11 cellular contexts compared by ENCODE assay signal in genomic region chr6:53287336-53288225, GRCh38.
DNase-seq lines count a peak whose midpoint lies in the region; ATAC-seq and TF ChIP-seq lines count a peak whose summit lies in the region.
"Had no signal": no experiment of that assay in that cellular context is flagged by ENCODE, and none has a peak within 500 bp of the region (broad histone marks: within the 10 kb centered on the region; RNA-seq: fewer than 3 reads in every experiment).

No MANE protein-coding gene starts in this region.

- H3K36me3 ChIP-seq in effector memory CD4-positive, alpha-beta T cell (ENCODE audit: control insufficient read depth, insufficient read depth, low read length) = peaks cover 7% of the 10 kb centered on the region
- peaks cover 13% of the 10 kb centered on the region; the same call in 1 of the 2 replicates for H3K36me3 ChIP-seq in PC-3 (ENCODE audit: low read depth, low read length)

- H3K27ac ChIP-seq in effector memory CD4-positive, alpha-beta T cell (ENCODE audit: insufficient read depth, low read length, poor library complexity, severe bottlenecking) = peak overlapping the region; percentile 34
- no peak overlapping the region for H3K27ac ChIP-seq in PC-3 (ENCODE audit: low read length)

- DNase-seq in EH (ENCODE audit: low read depth) (peak; percentile 40), NCI-H2029 treated with DMSO at 0.1 percent for 48 hours (lab: John Stamatoyannopoulos, UW) (peak; percentile 77), neural crest cell (ENCODE audit: low read depth, low spot score) (no peak), NCI-H2227 treated with DMSO at 0.1 percent for 48 hours (lab: John Stamatoyannopoulos, UW) (no peak), PC-3 (no peak)
- DNase-seq in effector memory CD4-positive, alpha-beta T cell = no peak
- DNase-seq: DMS79; effector CD4-positive, alpha-beta T cell; MG63 had no signal

- H3F3A ChIP-seq in PC-3 (ENCODE audit: low read length, unreplicated experiment) = no peaks in the 10 kb centered on the region

- H3K4me1 ChIP-seq in effector memory CD4-positive, alpha-beta T cell (ENCODE audit: control insufficient read depth, insufficient read depth, low read length, poor library complexity, severe bottlenecking) = peaks cover 38% of the 10 kb centered on the region
- no peaks in the 10 kb centered on the region for H3K4me1 ChIP-seq in PC-3 (ENCODE audit: insufficient read depth, low read length)

- no peak overlapping the region for H3K9ac ChIP-seq in PC-3 (ENCODE audit: low read length)

- no peak overlapping the region for H3K4me3 ChIP-seq in effector memory CD4-positive, alpha-beta T cell (ENCODE audit: insufficient read depth, low read depth, low read length, poor library complexity, severe bottlenecking)
- no peak overlapping the region for H3K4me3 ChIP-seq in PC-3 (ENCODE audit: low read length)
- H3K4me3 ChIP-seq: MG63 had no signal

- POLR2A ChIA-PET in PC-3 (lab: Charles Lee; ENCODE audit: unreplicated experiment) = interaction anchor here (0.7 kb wide), 1 partner anchor 78 kb away, joined by 3 read pairs; no protein-coding TSS in a partner anchor

- H3K27me3 Mint-ChIP-seq in neural crest cell (ENCODE audit: low read depth) = no peaks in the 10 kb centered on the region

- no peak overlapping the region for H3K4me2 ChIP-seq in PC-3 (ENCODE audit: low read length)

- no peaks in the 10 kb centered on the region for H3K9me2 ChIP-seq in PC-3 (replicated peaks; ENCODE audit: low read length)

- no peak overlapping the region for H3K4me3 Mint-ChIP-seq in neural crest cell

- H2AFZ ChIP-seq in PC-3 (ENCODE audit: low read length) = no peak overlapping the region

- H3K4me1 Mint-ChIP-seq in neural crest cell = peaks cover 23% of the 10 kb centered on the region

- H3K79me2 ChIP-seq in PC-3 (ENCODE audit: low read length) = no peaks in the 10 kb centered on the region

- peak overlapping the region; percentile 67 for H3K27ac Mint-ChIP-seq in neural crest cell (ENCODE audit: unreplicated experiment)

- BruUV-seq in PC-3 (replicated peaks; lab: Mats Ljungman, UMichigan) = no TSS peak

- no peaks in the 10 kb centered on the region for H3K27me3 ChIP-seq in effector memory CD4-positive, alpha-beta T cell (replicated peaks; ENCODE audit: control insufficient read depth, insufficient read depth, low read length, poor library complexity, severe bottlenecking)
- no peaks in the 10 kb centered on the region for H3K27me3 ChIP-seq in PC-3 (ENCODE audit: low read length)
- H3K27me3 ChIP-seq: MG63 had no signal

- CTCF ChIA-PET in PC-3 (lab: Charles Lee) = no interaction called here

- H3K36me3 Mint-ChIP-seq in neural crest cell (ENCODE audit: low read depth) = peaks cover 7% of the 10 kb centered on the region

- TF ChIP-seq CTCF in neural crest cell (conservative IDR thresholded peaks at IDR 0.05) (no peak), PC-3 (conservative IDR thresholded peaks at IDR 0.05; ENCODE audit: low read depth, low read length) (no peak)

- H4K20me1 ChIP-seq in PC-3 (ENCODE audit: low read length) = no peaks in the 10 kb centered on the region

- no peaks in the 10 kb centered on the region for H3K9me3 ChIP-seq in effector memory CD4-positive, alpha-beta T cell (ENCODE audit: control insufficient read depth, low read length)
- H3K9me3 ChIP-seq in PC-3 (ENCODE audit: low read length) = no peaks in the 10 kb centered on the region
- H3K9me3 ChIP-seq: MG63 had no signal

- ATAC-seq in HG03442 (IDR thresholded peaks at IDR 0.05; ENCODE audit: unreplicated experiment) (no peak), PC-3 (no peak), GM18511 (IDR thresholded peaks at IDR 0.05; ENCODE audit: unreplicated experiment) (no peak)

- no peaks in the 10 kb centered on the region for H3K9me3 Mint-ChIP-seq in neural crest cell

- intact Hi-C loops in PC-3 (cut with micrococcal nuclease) = no loop called here

Comparison
In these comparisons a context has a peak if more than half of its experiments do, and no peak if none do; other contexts are left out.
1. DNase-seq: peak in EH (single experiment) and NCI-H2029 treated with DMSO at 0.1 percent for 48 hours (single experiment); none in effector memory CD4-positive, alpha-beta T cell (0 of 3), neural crest cell (single experiment), NCI-H2227 treated with DMSO at 0.1 percent for 48 hours (single experiment) and PC-3 (single experiment).